Comparison of ENCODE assay signal across 8 cellular contexts in genomic region chr22:36238348-36239149, GRCh38. TPM values are rescaled to one million over a fixed set of nuclear protein-coding genes. Genes with fewer than 3 reads are reported as not detected.
DNase-seq lines count a peak whose midpoint lies in the region; ATAC-seq and TF ChIP-seq lines count a peak whose summit lies in the region.

No MANE protein-coding gene starts in this region.

- H3K4me1 ChIP-seq in Peyer's patch (peaks cover 0 to 43% (median 14%) of the 10 kb centered on the region in 4 donors), endodermal cell (ENCODE audit: control insufficient read depth, insufficient read depth, low read length) (no peaks in the 10 kb centered on the region)

- H3K9me3 ChIP-seq in Peyer's patch = no peaks in the 10 kb centered on the region
- H3K9me3 ChIP-seq in endodermal cell (ENCODE audit: control insufficient read depth, low read length) = no peaks in the 10 kb centered on the region

- H3K36me3 Mint-ChIP-seq in activated CD4-positive, alpha-beta T cell treated with anti-CD3 and anti-CD28 coated beads, Interleukin-2, amount 10 ng/mL, durations not matched to agents 24 days and 14 days (ENCODE audit: low read depth) = peaks cover 49% of the 10 kb centered on the region
- no peaks in the 10 kb centered on the region for H3K36me3 Mint-ChIP-seq in endodermal cell (ENCODE audit: low read depth)
- peaks cover 16 to 43% (median 29%) of the 10 kb centered on the region in 3 donors for H3K36me3 Mint-ChIP-seq in naive thymus-derived CD8-positive, alpha-beta T cell

- H3K27ac ChIP-seq in Peyer's patch = peak overlapping the region; percentile 84 to 98 (median 93)
- no peak overlapping the region for H3K27ac ChIP-seq in endodermal cell (ENCODE audit: low read depth, low read length)

- WGBS in endodermal cell (ENCODE audit: insufficient coverage in 1 of 2, insufficient read length in 1 of 2), 2 experiments = 85 to 90% methylated on average over 5 of the region's 5 CpGs

- H3K4me1 Mint-ChIP-seq in activated CD4-positive, alpha-beta T cell treated with anti-CD3 and anti-CD28 coated beads, Interleukin-2, amount 10 ng/mL, durations not matched to agents 24 days and 14 days = peaks cover 49% of the 10 kb centered on the region
- peaks cover 16% of the 10 kb centered on the region for H3K4me1 Mint-ChIP-seq in endodermal cell
- H3K4me1 Mint-ChIP-seq in naive thymus-derived CD8-positive, alpha-beta T cell = peaks cover 41 to 66% (median 60%) of the 10 kb centered on the region in 4 donors

- H3K4me3 ChIP-seq in Peyer's patch (peak overlapping the region; percentile 46 to 83 (median 62)), endodermal cell (ENCODE audit: low read length) (peak overlapping the region; percentile 48)

- TF ChIP-seq CTCF in Peyer's patch (IDR thresholded peaks at IDR 0.05) (no peak), endodermal cell (conservative IDR thresholded peaks at IDR 0.05) (no peak), GM20000 (IDR thresholded peaks at IDR 0.05; ENCODE audit: extremely low read depth, missing control alignments) (no peak), GM10248 (IDR thresholded peaks at IDR 0.05; ENCODE audit: control extremely low read depth, extremely low read depth, low read depth, missing control alignments) (no peak)

- intact Hi-C loops in activated CD4-positive, alpha-beta T cell treated with anti-CD3 and anti-CD28 coated beads, Interleukin-2, amount 10 ng/mL, durations not matched to agents 24 days and 14 days (cut with micrococcal nuclease) = loop anchor here (1.0 to 5.0 kb wide), 4 partner anchors 15 to 244 kb away; partner anchors contain the start of genes APOL1 and TXN2

- no peak for DNase-seq in activated CD4-positive, alpha-beta T cell treated with anti-CD3 and anti-CD28 coated beads, Interleukin-2, amount 10 ng/mL, durations not matched to agents 24 days and 14 days
- no peak for DNase-seq in activated CD4-positive, alpha-beta T cell treated with anti-CD3 and anti-CD28 coated beads for 48 hours
- DNase-seq in Peyer's patch (no peak), endodermal cell (no peak), GM20000 (ENCODE audit: low spot score) (no peak), GM10248 (ENCODE audit: extremely low spot score) (no peak)
- peak in 2 of 10 donors; percentile 4 to 13 for DNase-seq in naive thymus-derived CD8-positive, alpha-beta T cell

- H3K27me3 ChIP-seq in Peyer's patch (no peaks in the 10 kb centered on the region), endodermal cell (ENCODE audit: control insufficient read depth, insufficient read depth, low read length, poor library complexity, severe bottlenecking) (no peaks in the 10 kb centered on the region)

- no peak overlapping the region for H3K9ac ChIP-seq in endodermal cell (ENCODE audit: extremely low read depth, low read length, poor library complexity, severe bottlenecking)

- H3K36me3 ChIP-seq in Peyer's patch = peaks cover 0 to 9% (median 0%) of the 10 kb centered on the region in 3 donors
- no peaks in the 10 kb centered on the region for H3K36me3 ChIP-seq in endodermal cell (ENCODE audit: control insufficient read depth, insufficient read depth, low read length)

- peak overlapping the region; percentile 94 for H3K27ac Mint-ChIP-seq in activated CD4-positive, alpha-beta T cell treated with anti-CD3 and anti-CD28 coated beads, Interleukin-2, amount 10 ng/mL, durations not matched to agents 24 days and 14 days
- peak overlapping the region; percentile 92 for H3K27ac Mint-ChIP-seq in endodermal cell
- peak overlapping the region; percentile 92 to 100 (median 98) for H3K27ac Mint-ChIP-seq in naive thymus-derived CD8-positive, alpha-beta T cell

- no peak for ATAC-seq in naive thymus-derived CD8-positive, alpha-beta T cell
- ATAC-seq in HG02938 (IDR thresholded peaks at IDR 0.05; ENCODE audit: unreplicated experiment) = no peak

- H3K27me3 Mint-ChIP-seq in activated CD4-positive, alpha-beta T cell treated with anti-CD3 and anti-CD28 coated beads, Interleukin-2, amount 10 ng/mL, durations not matched to agents 24 days and 14 days = peaks cover 2% of the 10 kb centered on the region
- peaks cover 5% of the 10 kb centered on the region for H3K27me3 Mint-ChIP-seq in endodermal cell (ENCODE audit: insufficient read depth)
- H3K27me3 Mint-ChIP-seq in naive thymus-derived CD8-positive, alpha-beta T cell = no peaks in the 10 kb centered on the region

- H3K4me3 Mint-ChIP-seq in activated CD4-positive, alpha-beta T cell treated with anti-CD3 and anti-CD28 coated beads, Interleukin-2, amount 10 ng/mL, durations not matched to agents 24 days and 14 days = peak overlapping the region; percentile 91
- peak overlapping the region; percentile 56 for H3K4me3 Mint-ChIP-seq in endodermal cell
- H3K4me3 Mint-ChIP-seq in naive thymus-derived CD8-positive, alpha-beta T cell = peak overlapping the region; percentile 91 to 100 (median 98)

- H3K9me3 Mint-ChIP-seq in activated CD4-positive, alpha-beta T cell treated with anti-CD3 and anti-CD28 coated beads, Interleukin-2, amount 10 ng/mL, durations not matched to agents 24 days and 14 days = peaks cover 21% of the 10 kb centered on the region
- no peaks in the 10 kb centered on the region for H3K9me3 Mint-ChIP-seq in endodermal cell
- H3K9me3 Mint-ChIP-seq in naive thymus-derived CD8-positive, alpha-beta T cell = peaks cover 0 to 9% (median 4%) of the 10 kb centered on the region in 9 donors

- CTCF ChIA-PET in GM10248 (lab: Yijun Ruan, JAX) = interaction anchor here (0.7 to 4.1 kb wide), 30 partner anchors 10 to 173 kb away, joined by 3 to 46 read pairs (median 5); partner anchors contain the start of gene APOL1

- no peak for TF ChIP-seq POLR2A in Peyer's patch (IDR thresholded peaks at IDR 0.05)

- POLR2A ChIA-PET in naive thymus-derived CD8-positive, alpha-beta T cell (lab: Charles Lee) = interaction anchor here (0.6 to 1.8 kb wide), 7 partner anchors 14 to 591 kb away, joined by 3 to 10 read pairs (median 4); partner anchors contain the start of genes APOL1, APOL3, APOL6 and TXN2
- POLR2A ChIA-PET in GM10248 (lab: Yijun Ruan, JAX) = interaction anchor here (0.6 to 1.4 kb wide), 2 partner anchors 16 to 243 kb away, joined by 4 to 6 read pairs; partner anchors contain the start of gene TXN2

RNA-seq across cellular contexts. Expression of gene APOL2, which starts 0.8 kb away (rescaled TPM):
- 52.0 and 58.6 TPM in 2 replicates for total RNA-seq in activated CD4-positive, alpha-beta T cell treated with anti-CD3 and anti-CD28 coated beads, Interleukin-2, amount 10 ng/mL, durations not matched to agents 24 days and 14 days
- 10 to 100 TPM; 48.7 to 55.2 (median 52.3) TPM for total RNA-seq in Peyer's patch
- total RNA-seq in endodermal cell = 1 to 10 TPM; 2.1 to 7.9 TPM
- 7.4 TPM for polyA plus RNA-seq in endodermal cell (2013, experiment 1 of 2)
- 7.3 TPM for polyA plus RNA-seq in endodermal cell (2013, experiment 2 of 2)
- total RNA-seq in naive thymus-derived CD8-positive, alpha-beta T cell = 10 to 100 TPM; 58.3 to 64.1 TPM
- 10 to 100 TPM; 11.7 to 16.4 (median 16.3) TPM for polyA plus RNA-seq in naive thymus-derived CD8-positive, alpha-beta T cell

RNA-seq across cellular contexts. Expression of gene APOL1, which starts 14.4 kb away (rescaled TPM):
- total RNA-seq in activated CD4-positive, alpha-beta T cell treated with anti-CD3 and anti-CD28 coated beads, Interleukin-2, amount 10 ng/mL, durations not matched to agents 24 days and 14 days = 36.2 and 37.3 TPM in 2 replicates
- 10 to 100 TPM; 12.2 to 23.9 (median 19.8) TPM for total RNA-seq in Peyer's patch
- total RNA-seq in endodermal cell = under 1 TPM; 0.11 to 0.22 TPM
- polyA plus RNA-seq in endodermal cell (2013, experiment 1 of 2) = not detected
- polyA plus RNA-seq in endodermal cell (2013, experiment 2 of 2) = not detected
- total RNA-seq in naive thymus-derived CD8-positive, alpha-beta T cell = 10 to 100 TPM; 15.3 to 16.5 TPM
- polyA plus RNA-seq in naive thymus-derived CD8-positive, alpha-beta T cell = 10 to 100 TPM in 1 of 3 donors, 1 to 10 TPM in 2; 3.3 to 11.8 (median 4.6) TPM

RNA-seq across cellular contexts. Expression of gene APOL4, which starts 36.9 kb away (rescaled TPM):
- total RNA-seq in activated CD4-positive, alpha-beta T cell treated with anti-CD3 and anti-CD28 coated beads, Interleukin-2, amount 10 ng/mL, durations not matched to agents 24 days and 14 days = 0.17 TPM in 1 of 2 replicates, not detected in the other
- total RNA-seq in Peyer's patch (1 to 10 TPM in 2 of 4 donors, under 1 TPM in 1, not detected in 1; 0.35 to 3.3 (median 2.5) TPM), endodermal cell (not detected)
- polyA plus RNA-seq in endodermal cell (2013, experiment 1 of 2) = 0.07 TPM
- 0.17 TPM for polyA plus RNA-seq in endodermal cell (2013, experiment 2 of 2)
- total RNA-seq in naive thymus-derived CD8-positive, alpha-beta T cell = not detected
- not detected for polyA plus RNA-seq in naive thymus-derived CD8-positive, alpha-beta T cell

Comparison
In these comparisons a context has a peak if more than half of its experiments do, and no peak if none do; other contexts are left out.
1. RNA of gene APOL1, which starts 14.4 kb away (total RNA-seq): 36.2 to 37.3 TPM in activated CD4-positive, alpha-beta T cell treated with anti-CD3 and anti-CD28 coated beads, Interleukin-2, amount 10 ng/mL, durations not matched to agents 24 days and 14 days, 12.2 to 23.9 TPM in Peyer's patch and 15.3 to 16.5 TPM in naive thymus-derived CD8-positive, alpha-beta T cell; 0.11 to 0.22 TPM in endodermal cell; every median in the first group is over 10 times any median in the second.
2. Peak in every context shown above with its lines, with median percentiles within 50 percentile points of each other: H3K27ac Mint-ChIP-seq and H3K4me3 Mint-ChIP-seq.